Comparison of ENCODE assay signal across 1 cellular context in the genomic region with DNA sequence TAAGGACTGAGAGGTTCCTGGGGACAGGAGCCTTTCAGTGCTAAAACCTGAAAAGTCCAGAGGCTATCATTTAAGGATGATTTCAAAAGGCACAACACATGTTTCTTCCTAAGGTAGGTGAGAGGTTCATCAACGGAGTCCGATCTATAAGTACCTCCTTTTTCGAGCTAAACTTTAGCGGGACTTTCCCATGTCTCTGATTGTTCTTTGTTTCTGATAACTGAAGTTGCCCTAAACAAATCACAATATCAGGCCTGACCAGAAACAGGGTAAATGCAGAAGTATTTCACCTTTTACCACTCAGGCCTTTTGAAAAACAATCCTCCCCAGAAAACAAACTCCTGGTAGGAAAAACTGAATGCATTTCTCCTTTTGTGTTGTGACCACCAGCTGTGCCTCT.
TF ChIP-seq lines count a peak whose summit lies in the region.

No MANE protein-coding gene starts in this region.

TF ChIP-seq in HCT116, 20 proteins besides CTCF, POLR2A, EP300 and RAD21 (continued from another document):
- no peak for TF ChIP-seq SIN3A (IDR thresholded peaks at IDR 0.05; ENCODE audit: low read depth)
- no peak for TF ChIP-seq EZH2 (IDR thresholded peaks at IDR 0.05)
- TF ChIP-seq CBX3 (IDR thresholded peaks at IDR 0.05; ENCODE audit: low read depth): no peak
- no peak for TF ChIP-seq ELF1 (IDR thresholded peaks at IDR 0.05; ENCODE audit: borderline replicate concordance, low read depth)
